12 cellular contexts compared by ENCODE assay signal in the genomic region with DNA sequence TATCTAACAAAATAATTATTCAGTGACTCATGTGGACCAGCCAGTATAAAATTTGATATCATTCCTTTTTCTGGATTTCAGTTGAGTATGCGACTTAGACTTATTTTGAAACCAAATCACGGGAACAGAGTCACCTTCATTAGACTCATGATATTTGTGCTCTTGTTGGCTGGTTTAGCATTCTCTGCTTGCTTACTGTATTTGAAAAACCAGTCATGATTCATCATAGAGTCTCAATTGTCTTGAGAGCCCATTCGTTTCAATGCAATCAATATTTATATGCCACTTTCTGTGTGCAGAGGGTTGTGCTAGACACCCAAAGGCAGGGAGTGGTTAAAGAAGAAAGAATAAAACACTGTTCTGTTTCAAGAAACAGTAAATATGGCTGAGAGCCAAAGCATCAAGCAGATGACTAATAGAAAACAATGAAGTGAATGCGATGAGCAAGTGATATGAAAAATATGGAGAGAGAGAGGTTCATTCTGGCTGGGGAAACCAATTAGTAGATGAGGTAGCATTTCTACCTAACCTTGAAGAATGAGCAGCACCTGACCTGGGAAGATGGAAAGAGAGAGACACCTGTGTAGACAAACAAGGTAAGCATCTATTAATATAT.
A peak's percentile ranks its signal among the peaks of the same experiment; 100 is the strongest.
DNase-seq lines count a peak whose midpoint lies in the region; ATAC-seq and TF ChIP-seq lines count a peak whose summit lies in the region.
"Had no signal": no experiment of that assay in that cellular context is flagged by ENCODE, and none has a peak within 500 bp of the region (broad histone marks: within the 10 kb centered on the region; RNA-seq: fewer than 3 reads in every experiment).

No MANE protein-coding gene starts in this region.

- H3K36me3 Mint-ChIP-seq in effector memory CD8-positive, alpha-beta T cell (ENCODE audit: insufficient read depth): peaks cover 5% of the 10 kb centered on the region

- no peaks in the 10 kb centered on the region for H3K36me3 ChIP-seq in A673 (ENCODE audit: insufficient read depth, low read length, poor library complexity, severe bottlenecking)
- H3K36me3 ChIP-seq in lower lobe of right lung: no peaks in the 10 kb centered on the region
- H3K36me3 ChIP-seq: BLaER1 had no signal

- CTCF ChIA-PET in A673 (lab: Charles Lee): no interaction called here

- H3K4me3 Mint-ChIP-seq in effector memory CD8-positive, alpha-beta T cell: no peak overlapping the region
- H3K4me3 Mint-ChIP-seq: T-helper 1 cell treated with Interleukin-12 subunit alpha and Interleukin-12 subunit beta and Interleukin-4 antibody, amounts not matched to agents 30 μg/mL and 1 μg/mL, for 36 hours had no signal

- no peaks in the 10 kb centered on the region for H3K27me3 ChIP-seq in A673 (replicated peaks; ENCODE audit: insufficient read depth, low read depth, low read length, poor library complexity)
- no peaks in the 10 kb centered on the region for H3K27me3 ChIP-seq in lower lobe of right lung (ENCODE audit: low read depth)
- H3K27me3 ChIP-seq: BLaER1 had no signal

- H3K4me1 ChIP-seq in A673 (ENCODE audit: insufficient read depth, low read length, poor library complexity, severe bottlenecking) (peaks cover 25% of the 10 kb centered on the region), lower lobe of right lung (peaks cover 36% of the 10 kb centered on the region)

- DNase-seq in A673 (ENCODE audit: low spot score): peak; percentile 23
- DNase-seq in HT1080 (ENCODE audit: low read depth): peak; percentile 86
- peak; percentile 60 for DNase-seq in astrocyte of the hippocampus (ENCODE audit: low read depth, low spot score)
- DNase-seq in iris pigment epithelial cell (ENCODE audit: low read depth): peak; percentile 86
- DNase-seq in lower lobe of right lung: no peak
- DNase-seq in effector memory CD8-positive, alpha-beta T cell: no peak
- DNase-seq: kidney; stimulated activated naive CD8-positive, alpha-beta T cell treated with anti-CD3 and anti-CD28 coated beads, Interleukin-15, Interleukin-2, amounts not matched to agents 100 U/mL and 50 U/mL, for 24 hours had no signal

- H3K4me1 Mint-ChIP-seq in effector memory CD8-positive, alpha-beta T cell (ENCODE audit: low read depth in 2 of 2): peaks cover 2 to 8% of the 10 kb centered on the region in 2 donors

- POLR2A ChIA-PET in A673 (lab: Charles Lee; ENCODE audit: low non-redundant PET): no interaction called here

- H3K4me3 ChIP-seq in A673 (ENCODE audit: low read depth, low read length, poor library complexity, severe bottlenecking) (no peak overlapping the region), lower lobe of right lung (no peak overlapping the region)
- H3K4me3 ChIP-seq: BLaER1 had no signal

- TF ChIP-seq CTCF in A673 (conservative IDR thresholded peaks at IDR 0.05; ENCODE audit: low read depth, low read length) (no peak), lower lobe of right lung (IDR thresholded peaks at IDR 0.05) (no peak)

- no TSS peak for BruUV-seq in A673 (replicated peaks; lab: Mats Ljungman, UMichigan)

- H3K27ac Mint-ChIP-seq in effector memory CD8-positive, alpha-beta T cell: no peak overlapping the region
- H3K27ac Mint-ChIP-seq: T-helper 1 cell treated with Interleukin-12 subunit alpha and Interleukin-12 subunit beta and Interleukin-4 antibody, amounts not matched to agents 30 μg/mL and 1 μg/mL, for 36 hours had no signal

- no peaks in the 10 kb centered on the region for H3K9me3 ChIP-seq in A673 (ENCODE audit: low read depth, low read length, poor library complexity, severe bottlenecking)
- H3K9me3 ChIP-seq in lower lobe of right lung: no peaks in the 10 kb centered on the region
- H3K9me3 ChIP-seq: BLaER1 had no signal

- H3K9me3 Mint-ChIP-seq in effector memory CD8-positive, alpha-beta T cell: no peaks in the 10 kb centered on the region
- H3K9me3 Mint-ChIP-seq: T-helper 1 cell treated with Interleukin-12 subunit alpha and Interleukin-12 subunit beta and Interleukin-4 antibody, amounts not matched to agents 30 μg/mL and 1 μg/mL, for 36 hours had no signal

- no peak overlapping the region for H3K27ac ChIP-seq in A673 (ENCODE audit: low read depth, low read length, poor library complexity, severe bottlenecking)
- H3K27ac ChIP-seq in lower lobe of right lung: no peak overlapping the region
- H3K27ac ChIP-seq: BLaER1 had no signal

- ATAC-seq in lower lobe of right lung (no peak), GM19397 (IDR thresholded peaks at IDR 0.05; ENCODE audit: unreplicated experiment) (no peak), HG02885 (IDR thresholded peaks at IDR 0.05; ENCODE audit: poor library complexity, unreplicated experiment) (no peak)
- ATAC-seq in effector memory CD8-positive, alpha-beta T cell (replicated peaks): no peak
- ATAC-seq: stimulated activated naive CD8-positive, alpha-beta T cell treated with anti-CD3 and anti-CD28 coated beads, Interleukin-15, Interleukin-2, amounts not matched to agents 100 U/mL and 50 U/mL, for 24 hours had no signal

- intact Hi-C loops in A673 (cut with micrococcal nuclease; ENCODE audit: unreplicated experiment): no loop called here
- intact Hi-C loops in lower lobe of right lung (cut with DNase I): no loop called here

- peaks cover 63 to 86% of the 10 kb centered on the region in 2 donors for H3K27me3 Mint-ChIP-seq in effector memory CD8-positive, alpha-beta T cell

Comparison
In these comparisons a context has a peak if more than half of its experiments do, and no peak if none do; other contexts are left out.
1. DNase-seq: peak in A673 (single experiment), HT1080 (single experiment), astrocyte of the hippocampus (single experiment) and iris pigment epithelial cell (single experiment); none in lower lobe of right lung (single experiment) and effector memory CD8-positive, alpha-beta T cell (0 of 3).